11 cellular contexts compared by ENCODE assay signal in genomic region chr12:76152161-76152807, GRCh38.
DNase-seq lines count a peak whose midpoint lies in the region; ATAC-seq, FAIRE-seq and TF ChIP-seq lines count a peak whose summit lies in the region.
"Had no signal": no experiment of that assay in that cellular context is flagged by ENCODE, and none has a peak within 500 bp of the region (broad histone marks: within the 10 kb centered on the region; RNA-seq: fewer than 3 reads in every experiment).

No MANE protein-coding gene starts in this region.

- peak; percentile 93 for ATAC-seq in GM19452 (IDR thresholded peaks at IDR 0.05; ENCODE audit: unreplicated experiment)
- ATAC-seq in HG03135 (IDR thresholded peaks at IDR 0.05; ENCODE audit: unreplicated experiment): peak; percentile 73
- ATAC-seq in K562: peak; percentile 56

- BruUV-seq in K562 (replicated peaks; lab: Mats Ljungman, UMichigan): no TSS peak

- H3K4me3 ChIP-seq in GM12865 (ENCODE audit: low read depth, low read length) (no peak overlapping the region), K562 (no peak overlapping the region), uterus (no peak overlapping the region)
- H3K4me3 ChIP-seq in effector memory CD4-positive, alpha-beta T cell (ENCODE audit: insufficient read depth, low read depth, low read length, poor library complexity, severe bottlenecking): no peak overlapping the region

- H4K20me1 ChIP-seq in K562 (replicated peaks; ENCODE audit: control insufficient read depth, insufficient read depth, low read length): no peaks in the 10 kb centered on the region

- H3K36me3 ChIP-seq in K562 (ENCODE audit: control insufficient read depth, insufficient read depth, low read length) (no peaks in the 10 kb centered on the region), uterus (no peaks in the 10 kb centered on the region)
- no peaks in the 10 kb centered on the region for H3K36me3 ChIP-seq in effector memory CD4-positive, alpha-beta T cell (ENCODE audit: control insufficient read depth, insufficient read depth, low read length)

- H3K27ac ChIP-seq in K562 (ENCODE audit: extremely low read depth, low read depth, low read length): no peak overlapping the region
- H3K27ac ChIP-seq in effector memory CD4-positive, alpha-beta T cell (ENCODE audit: insufficient read depth, low read length, poor library complexity, severe bottlenecking): no peak overlapping the region
- no peak overlapping the region for H3K27ac ChIP-seq in uterus

- peak; percentile 75 for DNase-seq in GM12865 (ENCODE audit: low read depth)
- peak in 2 of 4 experiments; percentile 25 to 31 for DNase-seq in K562 (ENCODE audit: extremely low read depth in 1 of 4, low spot score in 3 of 4)
- no peak for DNase-seq in epidermal melanocyte (ENCODE audit: insufficient read length, low spot score)
- no peak for DNase-seq in effector memory CD4-positive, alpha-beta T cell
- no peak for DNase-seq in midbrain (lab: John Stamatoyannopoulos, UW)
- no peak for DNase-seq in uterus
- DNase-seq: erythroblast; NCI-H1694; stimulated activated CD8-positive, alpha-beta memory T cell treated with anti-CD3 and anti-CD28 coated beads, Interleukin-4, amount 100 ng/mL, for 48 hours had no signal

- no peak for FAIRE-seq in K562 (lab: Jason Lieb, UNC)

- POLR2A ChIA-PET in K562 (lab: Yijun Ruan, JAX): no interaction called here

- H2AFZ ChIP-seq in K562 (ENCODE audit: low read depth, low read length): peak overlapping the region; percentile 84

- H3K4me1 ChIP-seq in K562 (replicated peaks in 1 of 2; ENCODE audit: control insufficient read depth in 2 of 2, insufficient read depth in 2 of 2, low read length in 2 of 2) (peaks cover 10 to 19% of the 10 kb centered on the region in 2 experiments; a peak in 4 of 5 replicates), uterus (no peaks in the 10 kb centered on the region)
- no peaks in the 10 kb centered on the region for H3K4me1 ChIP-seq in effector memory CD4-positive, alpha-beta T cell (ENCODE audit: control insufficient read depth, insufficient read depth, low read length, poor library complexity, severe bottlenecking)

- no peaks in the 10 kb centered on the region for H3K9me1 ChIP-seq in K562 (ENCODE audit: control insufficient read depth, insufficient read depth, low read length)

- CTCF ChIA-PET in K562 (lab: Yijun Ruan, JAX; ENCODE audit: low intra/inter-chr PET ratio): no interaction called here

- 30% methylated on average over 4 of the region's 4 CpGs for WGBS in K562 (ENCODE audit: insufficient coverage, low coverage, missing lambda C conversion rate)

- no peaks in the 10 kb centered on the region for H3K27me3 ChIP-seq in K562 (ENCODE audit: control insufficient read depth in 2 of 2, insufficient read depth in 2 of 2, low read length in 2 of 2)
- H3K27me3 ChIP-seq in effector memory CD4-positive, alpha-beta T cell (replicated peaks; ENCODE audit: control insufficient read depth, insufficient read depth, low read length, poor library complexity, severe bottlenecking): no peaks in the 10 kb centered on the region
- H3K27me3 ChIP-seq in uterus: no peaks in the 10 kb centered on the region

- TF ChIP-seq POLR2A in K562 (conservative IDR thresholded peaks at IDR 0.05) (no peak), uterus (IDR thresholded peaks at IDR 0.05) (no peak)

- no peaks in the 10 kb centered on the region for H3K79me2 ChIP-seq in K562 (ENCODE audit: control insufficient read depth, insufficient read depth, low read length)

- TF ChIP-seq RAD21 in K562 (CRISPR knock-in tag; conservative IDR thresholded peaks at IDR 0.05 in 1 of 2, IDR thresholded peaks at IDR 0.05 in 1 of 2): no peak

- no peak overlapping the region for H3K9ac ChIP-seq in K562 (ENCODE audit: insufficient read depth in 1 of 2, low read depth in 2 of 2, low read length in 2 of 2)

- no peak for TF ChIP-seq EP300 in K562 (IDR thresholded peaks at IDR 0.05; ENCODE audit: low read length)

- H3K4me2 ChIP-seq in K562 (ENCODE audit: insufficient read depth, low read length): no peak overlapping the region

- TF ChIP-seq CTCF in GM12865 (IDR thresholded peaks at IDR 0.05; ENCODE audit: insufficient read depth, low read depth, low read length, missing control alignments) (no peak), K562 (IDR thresholded peaks at IDR 0.05 in 2 of 3, conservative IDR thresholded peaks at IDR 0.05 in 1 of 3; ENCODE audit: insufficient read depth in 2 of 3, low read depth in 1 of 3, low read length in 3 of 3) (no peak), uterus (IDR thresholded peaks at IDR 0.05) (no peak)

- intact Hi-C loops in K562 (cut with micrococcal nuclease) (no loop called here), uterus (cut with DNase I; ENCODE audit: low total_unique reads) (no loop called here)

- in situ Hi-C loops in K562 (cut with MboI): loop anchor here (10.0 kb wide), 1 partner anchor 193 kb away; the partner anchor contains the start of gene BBS10

- H3K9me3 ChIP-seq in K562 (replicated peaks; ENCODE audit: control insufficient read depth, insufficient read depth, low read depth, low read length): no peaks in the 10 kb centered on the region
- no peaks in the 10 kb centered on the region for H3K9me3 ChIP-seq in effector memory CD4-positive, alpha-beta T cell (ENCODE audit: control insufficient read depth, low read length)
- H3K9me3 ChIP-seq in uterus: no peaks in the 10 kb centered on the region

TF ChIP-seq in K562, 482 proteins besides CTCF, POLR2A, EP300 and RAD21:
- TF ChIP-seq ZNF316 (IDR thresholded peaks at IDR 0.05) (peak; percentile 44; the same call in 1 of the 2 replicates), KDM1A (IDR thresholded peaks at IDR 0.05) (no peak), SRSF3 (IDR thresholded peaks at IDR 0.05; ENCODE audit: insufficient read depth, low read length) (no peak), NFE2L1 (tag; IDR thresholded peaks at IDR 0.05; ENCODE audit: borderline replicate concordance, low read depth) (no peak)
